In genomic region chr3:141828487-141829284, GRCh38 we compare ENCODE assay signal across 9 cellular contexts. TPM values are rescaled to one million over a fixed set of nuclear protein-coding genes. Genes with fewer than 3 reads are reported as not detected.
DNase-seq lines count a peak whose midpoint lies in the region; ATAC-seq and TF ChIP-seq lines count a peak whose summit lies in the region.
"Had no signal": no experiment of that assay in that cellular context is flagged by ENCODE, and none has a peak within 500 bp of the region (broad histone marks: within the 10 kb centered on the region; RNA-seq: fewer than 3 reads in every experiment).

No MANE protein-coding gene starts in this region.

- no peak for TF ChIP-seq POLR2A in vagina (IDR thresholded peaks at IDR 0.05)

- no peak for TF ChIP-seq CTCF in vagina (IDR thresholded peaks at IDR 0.05)

- H3K4me3 ChIP-seq in vagina, result no peak overlapping the region

- peaks cover 6% of the 10 kb centered on the region for H3K4me1 ChIP-seq in vagina

- H3K36me3 ChIP-seq in vagina, result no peaks in the 10 kb centered on the region

- H3K9me3 ChIP-seq in vagina, result no peaks in the 10 kb centered on the region

- no peak overlapping the region for H3K27ac ChIP-seq in vagina

- H3K27me3 ChIP-seq in vagina, result no peaks in the 10 kb centered on the region

- peak; percentile 35 for DNase-seq in COLO668 (lab: John Stamatoyannopoulos, UW; ENCODE audit: unreplicated experiment)
- peak; percentile 24 for DNase-seq in NCI-H1105 (lab: John Stamatoyannopoulos, UW)
- peak; percentile 21 for DNase-seq in amniotic epithelial cell (ENCODE audit: low read depth)
- peak; percentile 74 to 79 for DNase-seq in left colon
- DNase-seq in vagina (ENCODE audit: extremely low spot score in 2 of 2), result no peak
- DNase-seq in superior temporal gyrus (ENCODE audit: extremely low spot score), result no peak
- DNase-seq: activated CD4-positive, alpha-beta T cell treated with anti-CD3 and anti-CD28 coated beads for 4 hours had no signal

- intact Hi-C loops in left colon (cut with DNase I, micrococcal nuclease), result no loop called here
- intact Hi-C loops in vagina (cut with DNase I), result no loop called here

- ATAC-seq in left colon, result peak; percentile 99
- no peak for ATAC-seq in HG02884 (IDR thresholded peaks at IDR 0.05; ENCODE audit: unreplicated experiment)
- no peak for ATAC-seq in activated CD4-positive, CD25-positive, alpha-beta regulatory T cell treated with anti-CD3 and anti-CD28 coated beads, Interleukin-2, amount 50 U/mL, for 24 hours

RNA-seq across cellular contexts. Expression of gene ATP1B3, which starts 47.8 kb away (rescaled TPM):
- total RNA-seq in left colon (100 to 1,000 TPM; 397 to 503 TPM), vagina (88.1 TPM)

Comparison
In these comparisons a context has a peak if more than half of its experiments do, and no peak if none do; other contexts are left out.
1. DNase-seq: peak in COLO668 (single experiment), NCI-H1105 (single experiment), amniotic epithelial cell (single experiment) and left colon (2 of 2); none in vagina (0 of 2) and superior temporal gyrus (single experiment).